18 cellular contexts compared by ENCODE assay signal in genomic region chr11:15769203-15769602, GRCh38.
DNase-seq lines count a peak whose midpoint lies in the region; ATAC-seq, FAIRE-seq and TF ChIP-seq lines count a peak whose summit lies in the region.
"Had no signal": no experiment of that assay in that cellular context is flagged by ENCODE, and none has a peak within 500 bp of the region (broad histone marks: within the 10 kb centered on the region; RNA-seq: fewer than 3 reads in every experiment).

No MANE protein-coding gene starts in this region.

- no TSS peak for BruUV-seq in Caco-2 (replicated peaks; lab: Mats Ljungman, UMichigan)

- POLR2A ChIA-PET in Caco-2 (lab: Charles Lee) = no interaction called here

- H3K36me3 Mint-ChIP-seq in Caco-2 (ENCODE audit: insufficient read depth, unreplicated experiment) = peaks cover 8% of the 10 kb centered on the region
- H3K36me3 Mint-ChIP-seq in natural killer cell treated with Interleukin-12 subunit alpha and Interleukin-12 subunit beta and Interleukin-15 and Interleukin-18, amount 100 ng/mL, for 72 hours = no peaks in the 10 kb centered on the region

- H3K27me3 ChIP-seq in Caco-2 (replicated peaks; ENCODE audit: control insufficient read depth, insufficient read depth, low read length) (no peaks in the 10 kb centered on the region), gastroesophageal sphincter (no peaks in the 10 kb centered on the region), parathyroid adenoma (ENCODE audit: control insufficient read depth, insufficient read depth, low read length) (no peaks in the 10 kb centered on the region)

- ATAC-seq in gastroesophageal sphincter = peak; percentile 25
- no peak for ATAC-seq in natural killer cell treated with Interleukin-12 subunit alpha and Interleukin-12 subunit beta and Interleukin-15 and Interleukin-18, amount 100 ng/mL, for 72 hours
- ATAC-seq: activated T-helper 17 cell treated with anti-CD3 and anti-CD28 coated beads, Interleukin-2, amount 50 U/mL, for 72 hours; GM23338; naive thymus-derived CD4-positive, alpha-beta T cell had no signal

- H3K9me3 ChIP-seq in Caco-2 (no peaks in the 10 kb centered on the region), gastroesophageal sphincter (no peaks in the 10 kb centered on the region), parathyroid adenoma (ENCODE audit: control insufficient read depth, low read length) (no peaks in the 10 kb centered on the region)
- H3K9me3 ChIP-seq: esophagus squamous epithelium had no signal

- no peak for TF ChIP-seq EP300 in gastroesophageal sphincter (IDR thresholded peaks at IDR 0.05)

- H3K27me3 Mint-ChIP-seq in Caco-2 (ENCODE audit: insufficient read depth, unreplicated experiment) = no peaks in the 10 kb centered on the region
- peaks cover 3 to 6% of the 10 kb centered on the region in 2 donors for H3K27me3 Mint-ChIP-seq in natural killer cell treated with Interleukin-12 subunit alpha and Interleukin-12 subunit beta and Interleukin-15 and Interleukin-18, amount 100 ng/mL, for 72 hours

- no peak overlapping the region for H2AFZ ChIP-seq in parathyroid adenoma
- H2AFZ ChIP-seq: GM23338 had no signal

- no peak overlapping the region for H3K4me3 Mint-ChIP-seq in Caco-2 (ENCODE audit: unreplicated experiment)
- H3K4me3 Mint-ChIP-seq in natural killer cell treated with Interleukin-12 subunit alpha and Interleukin-12 subunit beta and Interleukin-15 and Interleukin-18, amount 100 ng/mL, for 72 hours = no peak overlapping the region
- H3K4me3 Mint-ChIP-seq: activated T-helper 17 cell treated with anti-CD3 and anti-CD28 coated beads, Interleukin-2, amount 50 U/mL, for 72 hours; GM23338; naive thymus-derived CD4-positive, alpha-beta T cell had no signal

- peak overlapping the region; percentile 47 for H3K4me2 ChIP-seq in parathyroid adenoma (ENCODE audit: low read length)
- H3K4me2 ChIP-seq: GM23338 had no signal

- WGBS in gastroesophageal sphincter (ENCODE audit: low coverage in 1 of 2), 2 donors = 93 to 100% methylated on average over 1 to 3 of the region's 3 CpGs

- H3K27ac Mint-ChIP-seq in Caco-2 (ENCODE audit: unreplicated experiment) = peak overlapping the region; percentile 82
- no peak overlapping the region for H3K27ac Mint-ChIP-seq in natural killer cell treated with Interleukin-12 subunit alpha and Interleukin-12 subunit beta and Interleukin-15 and Interleukin-18, amount 100 ng/mL, for 72 hours
- H3K27ac Mint-ChIP-seq: activated T-helper 17 cell treated with anti-CD3 and anti-CD28 coated beads, Interleukin-2, amount 50 U/mL, for 72 hours; GM23338; naive thymus-derived CD4-positive, alpha-beta T cell had no signal

- peaks cover 41% of the 10 kb centered on the region for H3K9me3 Mint-ChIP-seq in Caco-2 (ENCODE audit: unreplicated experiment)
- H3K9me3 Mint-ChIP-seq in natural killer cell treated with Interleukin-12 subunit alpha and Interleukin-12 subunit beta and Interleukin-15 and Interleukin-18, amount 100 ng/mL, for 72 hours = no peaks in the 10 kb centered on the region
- H3K9me3 Mint-ChIP-seq: activated T-helper 17 cell treated with anti-CD3 and anti-CD28 coated beads, Interleukin-2, amount 50 U/mL, for 72 hours had no signal

- H3K4me1 Mint-ChIP-seq in Caco-2 (ENCODE audit: low read depth, unreplicated experiment) = peaks cover 29% of the 10 kb centered on the region
- no peaks in the 10 kb centered on the region for H3K4me1 Mint-ChIP-seq in natural killer cell treated with Interleukin-12 subunit alpha and Interleukin-12 subunit beta and Interleukin-15 and Interleukin-18, amount 100 ng/mL, for 72 hours (ENCODE audit: low read depth in 2 of 2)

- H3K4me3 ChIP-seq in Caco-2 (ENCODE audit: low read depth, low read length) = no peak overlapping the region
- H3K4me3 ChIP-seq in gastroesophageal sphincter = no peak overlapping the region
- H3K4me3 ChIP-seq in parathyroid adenoma (ENCODE audit: low read depth, low read length) = no peak overlapping the region
- H3K4me3 ChIP-seq: esophagus squamous epithelium, GM23338, lung, SK-N-MC had no signal

- intact Hi-C loops in Caco-2 (cut with micrococcal nuclease; ENCODE audit: unreplicated experiment) = loop anchor here (1.0 to 5.0 kb wide), 2 partner anchors 67 to 119 kb away; no protein-coding TSS in a partner anchor

- peak; percentile 59 to 74 for DNase-seq in Caco-2
- DNase-seq in NCI-H526 treated with DMSO at 0.1 percent for 48 hours (lab: John Stamatoyannopoulos, UW) = peak; percentile 9
- DNase-seq in COLO829 (ENCODE audit: low spot score) = no peak
- DNase-seq in D721Med (ENCODE audit: insufficient read length, low spot score) = no peak
- DNase-seq in natural killer cell treated with Interleukin-12 subunit alpha and Interleukin-12 subunit beta and Interleukin-15 and Interleukin-18, amount 100 ng/mL, for 72 hours (ENCODE audit: low spot score) = no peak
- DNase-seq in T-helper 9 cell = no peak
- DNase-seq: ACHN; esophagus squamous epithelium; IMR-90; naive thymus-derived CD4-positive, alpha-beta T cell; NCI-H2029; OCI-M1 had no signal

- H3K9ac ChIP-seq in parathyroid adenoma = no peak overlapping the region

- H3K27ac ChIP-seq in gastroesophageal sphincter (no peak overlapping the region), parathyroid adenoma (no peak overlapping the region)
- H3K27ac ChIP-seq: esophagus squamous epithelium, SK-N-MC had no signal

- no peak for TF ChIP-seq POLR2A in gastroesophageal sphincter (IDR thresholded peaks at IDR 0.05)

- H3K79me2 ChIP-seq in parathyroid adenoma = no peaks in the 10 kb centered on the region

- H3K36me3 ChIP-seq in Caco-2 (ENCODE audit: control insufficient read depth, insufficient read depth, low read length) (no peaks in the 10 kb centered on the region), gastroesophageal sphincter (no peaks in the 10 kb centered on the region), parathyroid adenoma (ENCODE audit: control insufficient read depth, insufficient read depth, low read length) (no peaks in the 10 kb centered on the region)
- H3K36me3 ChIP-seq: esophagus squamous epithelium had no signal

- CTCF ChIA-PET in Caco-2 (lab: Charles Lee) = no interaction called here

- no peak for FAIRE-seq in D721Med (lab: Jason Lieb, UNC)

- peaks cover 27% of the 10 kb centered on the region for H3K4me1 ChIP-seq in Caco-2
- peaks cover 0 to 2% (median 0%) of the 10 kb centered on the region in 3 donors for H3K4me1 ChIP-seq in gastroesophageal sphincter
- peaks cover 26% of the 10 kb centered on the region for H3K4me1 ChIP-seq in parathyroid adenoma

- TF ChIP-seq CTCF in Caco-2 (IDR thresholded peaks at IDR 0.05; ENCODE audit: insufficient read depth in 1 of 2, low read depth in 1 of 2, low read length in 1 of 2, severe bottlenecking in 1 of 2, unreplicated experiment in 1 of 2) (no peak), gastroesophageal sphincter (IDR thresholded peaks at IDR 0.05) (no peak), parathyroid adenoma (IDR thresholded peaks at IDR 0.05) (no peak), D721Med (IDR thresholded peaks at IDR 0.05; ENCODE audit: insufficient read depth, missing control alignments) (no peak)

Comparison
In these comparisons a context has a peak if more than half of its experiments do, and no peak if none do; other contexts are left out.
1. DNase-seq: peak in Caco-2 (2 of 2) and NCI-H526 treated with DMSO at 0.1 percent for 48 hours (single experiment); none in COLO829 (single experiment), D721Med (single experiment), natural killer cell treated with Interleukin-12 subunit alpha and Interleukin-12 subunit beta and Interleukin-15 and Interleukin-18, amount 100 ng/mL, for 72 hours (single experiment) and T-helper 9 cell (single experiment).